In the genomic region with DNA sequence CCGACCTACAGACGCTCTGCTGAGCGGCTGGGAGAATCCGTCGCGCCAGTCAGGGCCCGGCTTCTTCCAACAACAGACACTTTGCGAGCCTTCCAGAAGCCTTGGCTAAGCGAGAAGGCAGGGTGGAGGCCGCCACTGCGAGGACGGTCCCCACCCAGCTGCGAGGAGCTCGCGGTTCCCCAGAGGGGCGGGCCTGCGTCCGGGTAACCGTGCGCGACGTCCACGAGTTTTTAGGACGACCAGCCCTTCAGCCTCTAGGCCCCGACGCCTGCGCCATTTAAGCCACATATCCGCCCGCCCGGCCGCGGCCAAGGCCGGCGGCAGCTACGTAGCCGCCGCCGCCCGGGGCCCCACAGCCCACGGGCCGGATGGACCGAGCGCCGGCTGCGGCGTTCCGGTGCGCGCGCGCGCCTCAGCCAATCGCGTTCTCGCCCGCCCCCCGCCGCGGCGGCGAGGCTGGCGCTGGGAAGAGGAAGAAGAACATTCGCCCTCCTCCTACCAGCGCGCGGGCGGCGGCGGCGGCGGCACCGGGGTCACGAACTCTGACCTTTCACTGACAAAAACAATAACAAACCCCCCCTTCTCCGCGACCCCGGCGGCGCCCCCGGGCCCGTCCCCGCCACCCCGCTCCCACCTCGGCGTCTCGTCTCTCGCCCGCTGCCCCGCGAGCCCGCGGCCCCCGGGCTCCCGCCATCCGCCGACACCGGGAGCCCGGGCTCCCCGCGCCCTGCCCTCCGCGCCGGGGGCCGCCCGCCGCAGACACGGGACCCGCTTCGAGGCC, we compare ENCODE assay signal across 1 cellular context.
TF ChIP-seq lines count a peak whose summit lies in the region.

A gene (plus strand): TSS at position 479 of the 781 bp plus-strand sequence. CDS start 56,332 bp downstream, outside the sequence.

TF ChIP-seq in HepG2, 621 proteins besides CTCF, POLR2A, EP300 and RAD21 (continued from another document and continues in another):
- TF ChIP-seq, protein P1, sequence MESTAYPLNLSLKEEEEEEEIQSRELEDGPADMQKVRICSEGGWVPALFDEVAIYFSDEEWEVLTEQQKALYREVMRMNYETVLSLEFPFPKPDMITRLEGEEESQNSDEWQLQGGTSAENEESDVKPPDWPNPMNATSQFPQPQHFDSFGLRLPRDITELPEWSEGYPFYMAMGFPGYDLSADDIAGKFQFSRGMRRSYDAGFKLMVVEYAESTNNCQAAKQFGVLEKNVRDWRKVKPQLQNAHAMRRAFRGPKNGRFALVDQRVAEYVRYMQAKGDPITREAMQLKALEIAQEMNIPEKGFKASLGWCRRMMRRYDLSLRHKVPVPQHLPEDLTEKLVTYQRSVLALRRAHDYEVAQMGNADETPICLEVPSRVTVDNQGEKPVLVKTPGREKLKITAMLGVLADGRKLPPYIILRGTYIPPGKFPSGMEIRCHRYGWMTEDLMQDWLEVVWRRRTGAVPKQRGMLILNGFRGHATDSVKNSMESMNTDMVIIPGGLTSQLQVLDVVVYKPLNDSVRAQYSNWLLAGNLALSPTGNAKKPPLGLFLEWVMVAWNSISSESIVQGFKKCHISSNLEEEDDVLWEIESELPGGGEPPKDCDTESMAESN (CRISPR knock-in tag; conservative IDR thresholded peaks at IDR 0.05): peak; percentile 65; the same call in 1 of the 2 replicates
- 0 out of 2 replicates have a peak, but pooled peaks have one; percentile 11 for TF ChIP-seq ZNF678 (CRISPR knock-in tag; IDR thresholded peaks at IDR 0.05)
- TF ChIP-seq KDM5B (CRISPR knock-in tag; IDR thresholded peaks at IDR 0.05; ENCODE audit: borderline replicate concordance): peak; percentile 70; the same call in 1 of the 2 replicates
- TF ChIP-seq, protein P2, sequence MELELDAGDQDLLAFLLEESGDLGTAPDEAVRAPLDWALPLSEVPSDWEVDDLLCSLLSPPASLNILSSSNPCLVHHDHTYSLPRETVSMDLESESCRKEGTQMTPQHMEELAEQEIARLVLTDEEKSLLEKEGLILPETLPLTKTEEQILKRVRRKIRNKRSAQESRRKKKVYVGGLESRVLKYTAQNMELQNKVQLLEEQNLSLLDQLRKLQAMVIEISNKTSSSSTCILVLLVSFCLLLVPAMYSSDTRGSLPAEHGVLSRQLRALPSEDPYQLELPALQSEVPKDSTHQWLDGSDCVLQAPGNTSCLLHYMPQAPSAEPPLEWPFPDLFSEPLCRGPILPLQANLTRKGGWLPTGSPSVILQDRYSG (CRISPR knock-in tag; IDR thresholded peaks at IDR 0.05): no peak
- no peak for TF ChIP-seq ZBTB20 (CRISPR knock-in tag; IDR thresholded peaks at IDR 0.05; ENCODE audit: borderline replicate concordance, low read depth)
- TF ChIP-seq KDM5A (IDR thresholded peaks at IDR 0.05; ENCODE audit: borderline replicate concordance, low read length): no peak
- TF ChIP-seq, protein P3, sequence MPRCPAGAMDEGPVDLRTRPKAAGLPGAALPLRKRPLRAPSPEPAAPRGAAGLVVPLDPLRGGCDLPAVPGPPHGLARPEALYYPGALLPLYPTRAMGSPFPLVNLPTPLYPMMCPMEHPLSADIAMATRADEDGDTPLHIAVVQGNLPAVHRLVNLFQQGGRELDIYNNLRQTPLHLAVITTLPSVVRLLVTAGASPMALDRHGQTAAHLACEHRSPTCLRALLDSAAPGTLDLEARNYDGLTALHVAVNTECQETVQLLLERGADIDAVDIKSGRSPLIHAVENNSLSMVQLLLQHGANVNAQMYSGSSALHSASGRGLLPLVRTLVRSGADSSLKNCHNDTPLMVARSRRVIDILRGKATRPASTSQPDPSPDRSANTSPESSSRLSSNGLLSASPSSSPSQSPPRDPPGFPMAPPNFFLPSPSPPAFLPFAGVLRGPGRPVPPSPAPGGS (CRISPR knock-in tag; IDR thresholded peaks at IDR 0.05): no peak
- TF ChIP-seq FOXO1 (CRISPR knock-in tag; IDR thresholded peaks at IDR 0.05): no peak
- TF ChIP-seq, protein P4, sequence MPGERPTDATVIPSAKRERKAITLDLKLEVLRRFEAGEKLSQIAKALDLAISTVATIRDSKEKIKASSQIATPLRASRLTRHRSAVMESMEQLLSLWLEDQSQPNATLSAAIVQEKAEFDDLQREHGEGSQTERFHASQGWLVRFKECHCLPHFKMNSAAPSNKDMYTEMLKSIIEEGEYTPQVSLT (CRISPR knock-in tag; IDR thresholded peaks at IDR 0.05; ENCODE audit: borderline replicate concordance, low read depth): no peak
- TF ChIP-seq SIX4 (CRISPR knock-in tag; IDR thresholded peaks at IDR 0.05): no peak
- TF ChIP-seq SKI (IDR thresholded peaks at IDR 0.05; ENCODE audit: partially characterized antibody): peak; percentile 79
- TF ChIP-seq, protein P5, sequence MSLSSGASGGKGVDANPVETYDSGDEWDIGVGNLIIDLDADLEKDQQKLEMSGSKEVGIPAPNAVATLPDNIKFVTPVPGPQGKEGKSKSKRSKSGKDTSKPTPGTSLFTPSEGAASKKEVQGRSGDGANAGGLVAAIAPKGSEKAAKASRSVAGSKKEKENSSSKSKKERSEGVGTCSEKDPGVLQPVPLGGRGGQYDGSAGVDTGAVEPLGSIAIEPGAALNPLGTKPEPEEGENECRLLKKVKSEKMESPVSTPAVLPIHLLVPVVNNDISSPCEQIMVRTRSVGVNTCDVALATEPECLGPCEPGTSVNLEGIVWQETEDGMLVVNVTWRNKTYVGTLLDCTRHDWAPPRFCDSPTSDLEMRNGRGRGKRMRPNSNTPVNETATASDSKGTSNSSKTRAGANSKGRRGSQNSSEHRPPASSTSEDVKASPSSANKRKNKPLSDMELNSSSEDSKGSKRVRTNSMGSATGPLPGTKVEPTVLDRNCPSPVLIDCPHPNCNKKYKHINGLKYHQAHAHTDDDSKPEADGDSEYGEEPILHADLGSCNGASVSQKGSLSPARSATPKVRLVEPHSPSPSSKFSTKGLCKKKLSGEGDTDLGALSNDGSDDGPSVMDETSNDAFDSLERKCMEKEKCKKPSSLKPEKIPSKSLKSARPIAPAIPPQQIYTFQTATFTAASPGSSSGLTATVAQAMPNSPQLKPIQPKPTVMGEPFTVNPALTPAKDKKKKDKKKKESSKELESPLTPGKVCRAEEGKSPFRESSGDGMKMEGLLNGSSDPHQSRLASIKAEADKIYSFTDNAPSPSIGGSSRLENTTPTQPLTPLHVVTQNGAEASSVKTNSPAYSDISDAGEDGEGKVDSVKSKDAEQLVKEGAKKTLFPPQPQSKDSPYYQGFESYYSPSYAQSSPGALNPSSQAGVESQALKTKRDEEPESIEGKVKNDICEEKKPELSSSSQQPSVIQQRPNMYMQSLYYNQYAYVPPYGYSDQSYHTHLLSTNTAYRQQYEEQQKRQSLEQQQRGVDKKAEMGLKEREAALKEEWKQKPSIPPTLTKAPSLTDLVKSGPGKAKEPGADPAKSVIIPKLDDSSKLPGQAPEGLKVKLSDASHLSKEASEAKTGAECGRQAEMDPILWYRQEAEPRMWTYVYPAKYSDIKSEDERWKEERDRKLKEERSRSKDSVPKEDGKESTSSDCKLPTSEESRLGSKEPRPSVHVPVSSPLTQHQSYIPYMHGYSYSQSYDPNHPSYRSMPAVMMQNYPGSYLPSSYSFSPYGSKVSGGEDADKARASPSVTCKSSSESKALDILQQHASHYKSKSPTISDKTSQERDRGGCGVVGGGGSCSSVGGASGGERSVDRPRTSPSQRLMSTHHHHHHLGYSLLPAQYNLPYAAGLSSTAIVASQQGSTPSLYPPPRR (CRISPR knock-in tag; IDR thresholded peaks at IDR 0.05; ENCODE audit: borderline replicate concordance): no peak
- TF ChIP-seq AGO2 (optimal IDR thresholded peaks at IDR 0.05; ENCODE audit: low read depth, low read length): peak; percentile 63
- no peak for TF ChIP-seq ZNF775 (CRISPR knock-in tag; IDR thresholded peaks at IDR 0.05; ENCODE audit: borderline replicate concordance)
- TF ChIP-seq NFYC (CRISPR knock-in tag; IDR thresholded peaks at IDR 0.05): peak; percentile 72
- TF ChIP-seq ZKSCAN8 (CRISPR knock-in tag; IDR thresholded peaks at IDR 0.05; ENCODE audit: borderline replicate concordance): no peak
- no peak for TF ChIP-seq WIZ (CRISPR knock-in tag; IDR thresholded peaks at IDR 0.05)
- no peak for TF ChIP-seq CREB1 (IDR thresholded peaks at IDR 0.05)
- no peak for TF ChIP-seq CREB1 (CRISPR knock-in tag; IDR thresholded peaks at IDR 0.05)
- TF ChIP-seq HMGA1 (CRISPR knock-in tag; conservative IDR thresholded peaks at IDR 0.05): no peak
- TF ChIP-seq ZNF776 (CRISPR knock-in tag; IDR thresholded peaks at IDR 0.05): peak; percentile 77; the same call in 1 of the 2 replicates
- TF ChIP-seq CBX2 (IDR thresholded peaks at IDR 0.05; ENCODE audit: low read depth, low read length): no peak
- no peak for TF ChIP-seq CBX2 (CRISPR knock-in tag; IDR thresholded peaks at IDR 0.05; ENCODE audit: low read depth)
- TF ChIP-seq ZNF235 (CRISPR knock-in tag; IDR thresholded peaks at IDR 0.05; ENCODE audit: borderline replicate concordance): no peak
- TF ChIP-seq, protein P6, sequence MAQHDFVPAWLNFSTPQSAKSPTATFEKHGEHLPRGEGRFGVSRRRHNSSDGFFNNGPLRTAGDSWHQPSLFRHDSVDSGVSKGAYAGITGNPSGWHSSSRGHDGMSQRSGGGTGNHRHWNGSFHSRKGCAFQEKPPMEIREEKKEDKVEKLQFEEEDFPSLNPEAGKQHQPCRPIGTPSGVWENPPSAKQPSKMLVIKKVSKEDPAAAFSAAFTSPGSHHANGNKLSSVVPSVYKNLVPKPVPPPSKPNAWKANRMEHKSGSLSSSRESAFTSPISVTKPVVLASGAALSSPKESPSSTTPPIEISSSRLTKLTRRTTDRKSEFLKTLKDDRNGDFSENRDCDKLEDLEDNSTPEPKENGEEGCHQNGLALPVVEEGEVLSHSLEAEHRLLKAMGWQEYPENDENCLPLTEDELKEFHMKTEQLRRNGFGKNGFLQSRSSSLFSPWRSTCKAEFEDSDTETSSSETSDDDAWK (CRISPR knock-in tag; IDR thresholded peaks at IDR 0.05): no peak
- TF ChIP-seq, protein P7, sequence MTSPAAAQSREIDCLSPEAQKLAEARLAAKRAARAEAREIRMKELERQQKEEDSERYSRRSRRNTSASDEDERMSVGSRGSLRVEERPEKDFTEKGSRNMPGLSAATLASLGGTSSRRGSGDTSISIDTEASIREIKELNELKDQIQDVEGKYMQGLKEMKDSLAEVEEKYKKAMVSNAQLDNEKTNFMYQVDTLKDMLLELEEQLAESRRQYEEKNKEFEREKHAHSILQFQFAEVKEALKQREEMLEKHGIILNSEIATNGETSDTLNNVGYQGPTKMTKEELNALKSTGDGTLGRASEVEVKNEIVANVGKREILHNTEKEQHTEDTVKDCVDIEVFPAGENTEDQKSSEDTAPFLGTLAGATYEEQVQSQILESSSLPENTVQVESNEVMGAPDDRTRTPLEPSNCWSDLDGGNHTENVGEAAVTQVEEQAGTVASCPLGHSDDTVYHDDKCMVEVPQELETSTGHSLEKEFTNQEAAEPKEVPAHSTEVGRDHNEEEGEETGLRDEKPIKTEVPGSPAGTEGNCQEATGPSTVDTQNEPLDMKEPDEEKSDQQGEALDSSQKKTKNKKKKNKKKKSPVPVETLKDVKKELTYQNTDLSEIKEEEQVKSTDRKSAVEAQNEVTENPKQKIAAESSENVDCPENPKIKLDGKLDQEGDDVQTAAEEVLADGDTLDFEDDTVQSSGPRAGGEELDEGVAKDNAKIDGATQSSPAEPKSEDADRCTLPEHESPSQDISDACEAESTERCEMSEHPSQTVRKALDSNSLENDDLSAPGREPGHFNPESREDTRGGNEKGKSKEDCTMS (CRISPR knock-in tag; conservative IDR thresholded peaks at IDR 0.05): no peak
- TF ChIP-seq ZNF605 (CRISPR knock-in tag; IDR thresholded peaks at IDR 0.05): peak; percentile 64; the same call in 1 of the 2 replicates
- TF ChIP-seq, protein P8, sequence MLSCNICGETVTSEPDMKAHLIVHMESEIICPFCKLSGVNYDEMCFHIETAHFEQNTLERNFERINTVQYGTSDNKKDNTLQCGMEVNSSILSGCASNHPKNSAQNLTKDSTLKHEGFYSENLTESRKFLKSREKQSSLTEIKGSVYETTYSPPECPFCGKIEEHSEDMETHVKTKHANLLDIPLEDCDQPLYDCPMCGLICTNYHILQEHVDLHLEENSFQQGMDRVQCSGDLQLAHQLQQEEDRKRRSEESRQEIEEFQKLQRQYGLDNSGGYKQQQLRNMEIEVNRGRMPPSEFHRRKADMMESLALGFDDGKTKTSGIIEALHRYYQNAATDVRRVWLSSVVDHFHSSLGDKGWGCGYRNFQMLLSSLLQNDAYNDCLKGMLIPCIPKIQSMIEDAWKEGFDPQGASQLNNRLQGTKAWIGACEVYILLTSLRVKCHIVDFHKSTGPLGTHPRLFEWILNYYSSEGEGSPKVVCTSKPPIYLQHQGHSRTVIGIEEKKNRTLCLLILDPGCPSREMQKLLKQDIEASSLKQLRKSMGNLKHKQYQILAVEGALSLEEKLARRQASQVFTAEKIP (CRISPR knock-in tag; IDR thresholded peaks at IDR 0.05; ENCODE audit: borderline replicate concordance): no peak
- TF ChIP-seq HOXA5 (CRISPR knock-in tag; IDR thresholded peaks at IDR 0.05): peak; percentile 33; the same call in 1 of the 2 replicates
- no peak for TF ChIP-seq TOPORS (CRISPR knock-in tag; IDR thresholded peaks at IDR 0.05)
- TF ChIP-seq ZNF205 (CRISPR knock-in tag; IDR thresholded peaks at IDR 0.05): no peak
- no peak for TF ChIP-seq SMAD1 (CRISPR knock-in tag; IDR thresholded peaks at IDR 0.05; ENCODE audit: borderline replicate concordance, low read depth)
- no peak for TF ChIP-seq ZNF383 (CRISPR knock-in tag; IDR thresholded peaks at IDR 0.05; ENCODE audit: borderline replicate concordance)
